In the genomic region with DNA sequence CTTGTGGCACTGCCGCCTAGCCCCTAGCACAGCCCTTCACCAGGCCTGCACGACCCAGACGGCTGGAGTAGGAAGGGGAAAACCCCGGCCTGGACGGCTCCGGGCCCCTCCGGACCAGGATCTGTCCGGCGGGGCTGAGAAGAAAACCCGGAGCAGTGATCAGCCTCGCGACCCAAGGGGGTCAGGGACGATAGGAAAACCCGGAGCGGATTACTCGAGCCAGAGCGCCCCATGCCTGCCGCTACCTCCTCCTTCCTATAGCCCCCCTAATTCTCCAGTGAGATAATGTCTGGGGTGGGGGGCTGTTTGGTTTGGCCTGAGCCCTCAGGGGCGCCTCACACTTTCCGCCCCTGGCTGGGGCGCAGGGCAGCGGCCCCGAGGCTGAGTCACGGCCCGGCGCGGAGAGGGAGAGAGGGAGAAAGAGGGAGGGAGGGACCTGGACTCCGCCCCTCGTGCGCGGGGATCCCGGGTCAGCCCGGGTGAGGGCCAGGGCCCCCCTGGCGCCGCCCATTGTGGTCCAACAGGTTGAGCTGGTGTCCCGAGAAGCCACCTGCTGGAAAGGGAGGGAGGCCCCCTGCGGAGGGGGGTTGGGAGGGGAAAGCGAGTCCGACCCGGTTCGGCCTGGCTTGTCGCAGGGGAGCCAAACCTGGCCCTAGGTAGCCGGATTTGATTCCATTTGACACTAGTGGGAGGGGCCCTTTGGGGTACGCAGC, we compare ENCODE assay signal across 8 cellular contexts. TPM values are rescaled to one million over a fixed set of nuclear protein-coding genes. Genes with fewer than 3 reads are reported as not detected.
A peak's percentile ranks its signal among the peaks of the same experiment; 100 is the strongest.
DNase-seq lines count a peak whose midpoint lies in the region; ATAC-seq, FAIRE-seq and TF ChIP-seq lines count a peak whose summit lies in the region.

No MANE protein-coding gene starts in this region.

- TF ChIP-seq CTCF in A549 (IDR thresholded peaks at IDR 0.05), result no peak

- TF ChIP-seq RAD21 in A549 (conservative IDR thresholded peaks at IDR 0.05 in 1 of 2, IDR thresholded peaks at IDR 0.05 in 1 of 2), result no peak; a peak in 3 of 5 replicates

- no peak; the same call in none of the 2 replicates for TF ChIP-seq POLR2A in A549 (IDR thresholded peaks at IDR 0.05; ENCODE audit: low read length)

- peak; percentile 47 to 67 for ATAC-seq in A549
- peak; percentile 33 for ATAC-seq in GM18861 (IDR thresholded peaks at IDR 0.05; ENCODE audit: unreplicated experiment)
- ATAC-seq in HG03159 (IDR thresholded peaks at IDR 0.05; ENCODE audit: unreplicated experiment), result peak; percentile 44

- POLR2A ChIA-PET in A549 (lab: Yijun Ruan, JAX), result interaction anchor here (0.6 to 4.8 kb wide), 9 partner anchors 10 to 64 kb away, joined by 3 to 52 read pairs (median 5); partner anchors contain the start of genes CKS1B, FLAD1, PMVK and PYGO2

- WGBS in A549 (ENCODE audit: missing lambda C conversion rate), result 2% methylated on average over 19 of the region's 44 CpGs

- peak; percentile 22 to 51; a peak in 2 of 5 replicates for TF ChIP-seq EP300 in A549 (IDR thresholded peaks at IDR 0.05)

- peak overlapping the region; percentile 80 for H3K4me3 ChIP-seq in A549

- no peaks in the 10 kb centered on the region for H3K9me3 ChIP-seq in A549

- FAIRE-seq in A549 (lab: Jason Lieb, UNC), result no peak

- peak overlapping the region; percentile 99 for H3K4me2 ChIP-seq in A549

- peaks cover 36% of the 10 kb centered on the region for H3K4me1 ChIP-seq in A549

- peak; percentile 90 to 94 for DNase-seq in A549 (ENCODE audit: low read depth in 1 of 2, low spot score in 1 of 2)
- peak; percentile 96 for DNase-seq in NCI-H345 (lab: John Stamatoyannopoulos, UW)
- DNase-seq in activated CD4-positive, CD25-positive, alpha-beta regulatory T cell treated with anti-CD3 and anti-CD28 coated beads, Interleukin-2, amount 50 U/mL, for 72 hours, result peak; percentile 81
- peak; percentile 73 for DNase-seq in central memory CD4-positive, alpha-beta T cell
- DNase-seq in islet precursor cell, result peak; percentile 98
- peak; percentile 67 to 86 for DNase-seq in stimulated activated CD4-positive, alpha-beta T cell treated with anti-CD3 and anti-CD28 coated beads, Interleukin-12 subunit alpha, Interleukin-12 subunit beta, amount 100 ng/mL, for 24 hours (ENCODE audit: low read depth in 2 of 2)

- H3K27ac ChIP-seq in A549, result peak overlapping the region; percentile 98 to 100

- CTCF ChIA-PET in A549 (lab: Yijun Ruan, JAX), result no interaction called here

TF ChIP-seq in A549, 52 proteins besides CTCF, POLR2A, EP300 and RAD21 (continues in another document):
- TF ChIP-seq RCOR1 (IDR thresholded peaks at IDR 0.05; ENCODE audit: low read depth, low read length) (no peak), HOXA7 (CRISPR knock-in tag; IDR thresholded peaks at IDR 0.05) (no peak), NFE2L2 (conservative IDR thresholded peaks at IDR 0.05; ENCODE audit: low read length) (no peak), SREBF2 (IDR thresholded peaks at IDR 0.05) (no peak), POLR2AphosphoS2 (conservative IDR thresholded peaks at IDR 0.05; ENCODE audit: low read length) (no peak), NPAS2 (CRISPR knock-in tag; IDR thresholded peaks at IDR 0.05; ENCODE audit: borderline replicate concordance) (no peak), HOXB5 (CRISPR knock-in tag; IDR thresholded peaks at IDR 0.05) (peak; percentile 57; the same call in 1 of the 2 replicates), HMGXB4 (CRISPR knock-in tag; IDR thresholded peaks at IDR 0.05; ENCODE audit: borderline replicate concordance) (no peak), SMC3 (IDR thresholded peaks at IDR 0.05) (no peak; the same call in 2 of the 3 replicates), FOXS1 (CRISPR knock-in tag; IDR thresholded peaks at IDR 0.05) (no peak), MYC (IDR thresholded peaks at IDR 0.05; ENCODE audit: borderline replicate concordance, low read length) (peak; percentile 56), CEBPB (IDR thresholded peaks at IDR 0.05) (peak in 1 of 2 experiments; percentile 27; a peak in 1 of 4 replicates)
- TF ChIP-seq, protein P1, sequence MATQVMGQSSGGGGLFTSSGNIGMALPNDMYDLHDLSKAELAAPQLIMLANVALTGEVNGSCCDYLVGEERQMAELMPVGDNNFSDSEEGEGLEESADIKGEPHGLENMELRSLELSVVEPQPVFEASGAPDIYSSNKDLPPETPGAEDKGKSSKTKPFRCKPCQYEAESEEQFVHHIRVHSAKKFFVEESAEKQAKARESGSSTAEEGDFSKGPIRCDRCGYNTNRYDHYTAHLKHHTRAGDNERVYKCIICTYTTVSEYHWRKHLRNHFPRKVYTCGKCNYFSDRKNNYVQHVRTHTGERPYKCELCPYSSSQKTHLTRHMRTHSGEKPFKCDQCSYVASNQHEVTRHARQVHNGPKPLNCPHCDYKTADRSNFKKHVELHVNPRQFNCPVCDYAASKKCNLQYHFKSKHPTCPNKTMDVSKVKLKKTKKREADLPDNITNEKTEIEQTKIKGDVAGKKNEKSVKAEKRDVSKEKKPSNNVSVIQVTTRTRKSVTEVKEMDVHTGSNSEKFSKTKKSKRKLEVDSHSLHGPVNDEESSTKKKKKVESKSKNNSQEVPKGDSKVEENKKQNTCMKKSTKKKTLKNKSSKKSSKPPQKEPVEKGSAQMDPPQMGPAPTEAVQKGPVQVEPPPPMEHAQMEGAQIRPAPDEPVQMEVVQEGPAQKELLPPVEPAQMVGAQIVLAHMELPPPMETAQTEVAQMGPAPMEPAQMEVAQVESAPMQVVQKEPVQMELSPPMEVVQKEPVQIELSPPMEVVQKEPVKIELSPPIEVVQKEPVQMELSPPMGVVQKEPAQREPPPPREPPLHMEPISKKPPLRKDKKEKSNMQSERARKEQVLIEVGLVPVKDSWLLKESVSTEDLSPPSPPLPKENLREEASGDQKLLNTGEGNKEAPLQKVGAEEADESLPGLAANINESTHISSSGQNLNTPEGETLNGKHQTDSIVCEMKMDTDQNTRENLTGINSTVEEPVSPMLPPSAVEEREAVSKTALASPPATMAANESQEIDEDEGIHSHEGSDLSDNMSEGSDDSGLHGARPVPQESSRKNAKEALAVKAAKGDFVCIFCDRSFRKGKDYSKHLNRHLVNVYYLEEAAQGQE (IDR thresholded peaks at IDR 0.05), result no peak; the same call in 1 of the 2 replicates
- TF ChIP-seq, protein P2, sequence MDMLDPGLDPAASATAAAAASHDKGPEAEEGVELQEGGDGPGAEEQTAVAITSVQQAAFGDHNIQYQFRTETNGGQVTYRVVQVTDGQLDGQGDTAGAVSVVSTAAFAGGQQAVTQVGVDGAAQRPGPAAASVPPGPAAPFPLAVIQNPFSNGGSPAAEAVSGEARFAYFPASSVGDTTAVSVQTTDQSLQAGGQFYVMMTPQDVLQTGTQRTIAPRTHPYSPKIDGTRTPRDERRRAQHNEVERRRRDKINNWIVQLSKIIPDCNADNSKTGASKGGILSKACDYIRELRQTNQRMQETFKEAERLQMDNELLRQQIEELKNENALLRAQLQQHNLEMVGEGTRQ (IDR thresholded peaks at IDR 0.05), result no peak; the same call in 1 of the 2 replicates
- TF ChIP-seq, protein P3, sequence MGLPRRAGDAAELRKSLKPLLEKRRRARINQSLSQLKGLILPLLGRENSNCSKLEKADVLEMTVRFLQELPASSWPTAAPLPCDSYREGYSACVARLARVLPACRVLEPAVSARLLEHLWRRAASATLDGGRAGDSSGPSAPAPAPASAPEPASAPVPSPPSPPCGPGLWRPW (IDR thresholded peaks at IDR 0.05), result no peak

RNA-seq across cellular contexts. Expression of gene ZBTB7B, which starts 1.7 kb away (rescaled TPM):
- polyA plus RNA-seq in A549 (2011; rRNA removed) (20.5 and 20.8 TPM in 2 replicates), A549 (2017; fragmentation: RNase III; extraction: RNeasy Plus Mini Kit Qiagen cat#74134 plus additional on column Dnase treatment) (24.7 to 30.7 TPM (median 29.0 TPM) in 3 replicates)
- 28.8 and 32.2 TPM in 2 replicates for polyA plus RNA-seq in A549 (2012; cell fraction: cytosol; rRNA removed)
- 60.8 and 82.4 TPM in 2 replicates for polyA plus RNA-seq in A549 (2012; cell fraction: nucleus; rRNA removed)
- 25.1 and 30.3 TPM in 2 replicates for polyA minus RNA-seq in A549 (2011; rRNA and poly(A)+ RNA removed)

RNA-seq across cellular contexts. Expression of gene LENEP, which starts 7.5 kb away (rescaled TPM):
- polyA plus RNA-seq in A549 (2011; rRNA removed), result 0.32 TPM in 1 of 2 replicates, not detected in the other
- 0.09 TPM in 1 of 2 replicates, not detected in the other for polyA plus RNA-seq in A549 (2012; cell fraction: cytosol; rRNA removed)
- 0.55 and 0.58 TPM in 2 replicates for polyA plus RNA-seq in A549 (2012; cell fraction: nucleus; rRNA removed)
- not detected in 3 replicates for polyA plus RNA-seq in A549 (2017; fragmentation: RNase III; extraction: RNeasy Plus Mini Kit Qiagen cat#74134 plus additional on column Dnase treatment)
- polyA minus RNA-seq in A549 (2011; rRNA and poly(A)+ RNA removed), result 1.9 and 5.0 TPM in 2 replicates

RNA-seq across cellular contexts. Expression of gene FLAD1, which starts 17.7 kb away (rescaled TPM):
- polyA plus RNA-seq in A549 (2011; rRNA removed) (43.5 and 57.1 TPM in 2 replicates), A549 (2017; fragmentation: RNase III; extraction: RNeasy Plus Mini Kit Qiagen cat#74134 plus additional on column Dnase treatment) (34.1 to 38.2 TPM (median 36.0 TPM) in 3 replicates)
- 75.4 and 84.9 TPM in 2 replicates for polyA plus RNA-seq in A549 (2012; cell fraction: cytosol; rRNA removed)
- 122 and 131 TPM in 2 replicates for polyA plus RNA-seq in A549 (2012; cell fraction: nucleus; rRNA removed)
- 96.6 and 131 TPM in 2 replicates for polyA minus RNA-seq in A549 (2011; rRNA and poly(A)+ RNA removed)

RNA-seq across cellular contexts. Expression of gene CKS1B, which starts 26.4 kb away (rescaled TPM):
- polyA plus RNA-seq in A549 (2011; rRNA removed) (725 and 787 TPM in 2 replicates), A549 (2017; fragmentation: RNase III; extraction: RNeasy Plus Mini Kit Qiagen cat#74134 plus additional on column Dnase treatment) (345 to 366 TPM (median 356 TPM) in 3 replicates)
- polyA plus RNA-seq in A549 (2012; cell fraction: cytosol; rRNA removed), result 882 and 1,176 TPM in 2 replicates
- 218 and 329 TPM in 2 replicates for polyA plus RNA-seq in A549 (2012; cell fraction: nucleus; rRNA removed)
- polyA minus RNA-seq in A549 (2011; rRNA and poly(A)+ RNA removed), result 251 and 266 TPM in 2 replicates

RNA-seq across cellular contexts. Expression of gene SHC1, which starts 30.3 kb away (rescaled TPM):
- 174 and 203 TPM in 2 replicates for polyA plus RNA-seq in A549 (2011; rRNA removed)
- 156 and 206 TPM in 2 replicates for polyA plus RNA-seq in A549 (2012; cell fraction: cytosol; rRNA removed)
- polyA plus RNA-seq in A549 (2012; cell fraction: nucleus; rRNA removed), result 288 and 324 TPM in 2 replicates
- 117 to 124 TPM (median 118 TPM) in 3 replicates for polyA plus RNA-seq in A549 (2017; fragmentation: RNase III; extraction: RNeasy Plus Mini Kit Qiagen cat#74134 plus additional on column Dnase treatment)
- 278 and 293 TPM in 2 replicates for polyA minus RNA-seq in A549 (2011; rRNA and poly(A)+ RNA removed)

Comparison
In these comparisons a context has a peak if more than half of its experiments do, and no peak if none do; other contexts are left out.
1. Peak in every context shown above with its lines: DNase-seq, ATAC-seq, H3K4me3 ChIP-seq and H3K27ac ChIP-seq.